Comparison of ENCODE assay signal across 9 cellular contexts in genomic region chr15:78103406-78104118, GRCh38. TPM values are rescaled to one million over a fixed set of nuclear protein-coding genes. Genes with fewer than 3 reads are reported as not detected.
DNase-seq lines count a peak whose midpoint lies in the region; ATAC-seq and TF ChIP-seq lines count a peak whose summit lies in the region.
"Had no signal": no experiment of that assay in that cellular context is flagged by ENCODE, and none has a peak within 500 bp of the region (broad histone marks: within the 10 kb centered on the region; RNA-seq: fewer than 3 reads in every experiment).

No MANE protein-coding gene starts in this region.

- H3K23ac ChIP-seq in neuronal stem cell (ENCODE audit: low read depth, low read length, poor library complexity): no peak overlapping the region

- intact Hi-C loops in uterus (cut with DNase I; ENCODE audit: low total_unique reads): no loop called here

- H3K18ac ChIP-seq in neuronal stem cell (ENCODE audit: low read length): no peak overlapping the region

- H3K27me3 ChIP-seq in KMS-11 (ENCODE audit: insufficient read depth, low read depth) (no peaks in the 10 kb centered on the region), neuronal stem cell (ENCODE audit: control insufficient read depth in 3 of 3, insufficient read depth in 3 of 3, low read depth in 1 of 3, low read length in 3 of 3) (no peaks in the 10 kb centered on the region), uterus (no peaks in the 10 kb centered on the region)

- H3K14ac ChIP-seq in neuronal stem cell (ENCODE audit: low read length): no peak overlapping the region

- no peaks in the 10 kb centered on the region for H3K79me2 ChIP-seq in KMS-11 (ENCODE audit: insufficient read depth, low read depth)

- peak overlapping the region; percentile 76 for H2AFZ ChIP-seq in KMS-11 (ENCODE audit: low read depth)
- no peak overlapping the region for H2AFZ ChIP-seq in neuronal stem cell (ENCODE audit: low read length)

- H3K9ac ChIP-seq in KMS-11: peak overlapping the region; percentile 27; the same call in 1 of the 2 replicates
- peak overlapping the region; percentile 25 for H3K9ac ChIP-seq in neuronal stem cell (ENCODE audit: low read depth, low read length, poor library complexity)

- peak overlapping the region; percentile 57; the same call in 1 of the 2 replicates for H3K4me2 ChIP-seq in KMS-11
- no peak overlapping the region for H3K4me2 ChIP-seq in neuronal stem cell (ENCODE audit: insufficient read depth, low read length, poor library complexity, severe bottlenecking)

- peaks cover 3% of the 10 kb centered on the region for H3K79me1 ChIP-seq in neuronal stem cell (ENCODE audit: low read depth, low read length)

- H3K9me3 ChIP-seq in neuronal stem cell (replicated peaks in 1 of 2; ENCODE audit: control insufficient read depth in 2 of 2, insufficient read depth in 1 of 2, low read depth in 1 of 2, low read length in 2 of 2) (no peaks in the 10 kb centered on the region), uterus (no peaks in the 10 kb centered on the region)

- no peaks in the 10 kb centered on the region for H3K36me3 ChIP-seq in KMS-11 (ENCODE audit: insufficient read depth)
- peaks cover 0 to 4% of the 10 kb centered on the region in 2 donors for H3K36me3 ChIP-seq in neuronal stem cell (replicated peaks in 1 of 2; ENCODE audit: control insufficient read depth in 2 of 2, insufficient read depth in 2 of 2, low read length in 2 of 2)
- H3K36me3 ChIP-seq in uterus: no peaks in the 10 kb centered on the region

- peak overlapping the region; percentile 35; the same call in 1 of the 2 replicates for H3K27ac ChIP-seq in KMS-11
- H3K27ac ChIP-seq in neuronal stem cell (replicated peaks; ENCODE audit: low read length): no peak overlapping the region
- H3K27ac ChIP-seq in uterus: no peak overlapping the region
- H3K27ac ChIP-seq: SK-N-MC had no signal

- H4K8ac ChIP-seq in neuronal stem cell (ENCODE audit: low read depth, low read length): no peak overlapping the region

- no peak overlapping the region for H3K4ac ChIP-seq in neuronal stem cell (ENCODE audit: low read length)

- H4K20me1 ChIP-seq in KMS-11 (ENCODE audit: insufficient read depth): no peaks in the 10 kb centered on the region

- DNase-seq in activated gamma-delta T cell treated with Interleukin-2 at 50 U/mL for 16 hours (peak; percentile 64), activated gamma-delta T cell (lab: John Stamatoyannopoulos, UW) (no peak), activated T-cell treated with anti-CD3 and anti-CD28 coated beads for 4 hours (peak; percentile 14), neuronal stem cell (ENCODE audit: low spot score) (no peak), NCI-H226 (no peak), uterus (no peak)

- no peak overlapping the region for H2BK12ac ChIP-seq in neuronal stem cell (ENCODE audit: low read length)

- no peak overlapping the region for H2BK120ac ChIP-seq in neuronal stem cell (ENCODE audit: low read depth, low read length)

- no CpG with 5 or more reads among the region's 12 CpGs for WGBS in neuronal stem cell (ENCODE audit: extremely low coverage in 2 of 2, insufficient read length in 2 of 2, insufficient replicate concordance in 1 of 2), 2 donors

- TF ChIP-seq CTCF in KMS-11 (conservative IDR thresholded peaks at IDR 0.05; ENCODE audit: low read depth, low read length) (no peak), uterus (IDR thresholded peaks at IDR 0.05) (no peak)

- H2BK15ac ChIP-seq in neuronal stem cell (ENCODE audit: low read length): no peak overlapping the region

- ATAC-seq in HG03439 (IDR thresholded peaks at IDR 0.05; ENCODE audit: unreplicated experiment): no peak

- H3K4me3 ChIP-seq in KMS-11 (IDR thresholded peaks at IDR 0.05; ENCODE audit: insufficient read depth, low read depth, low read length) (no peak overlapping the region), neuronal stem cell (ENCODE audit: low read length in 2 of 2) (no peak overlapping the region), uterus (no peak overlapping the region)
- H3K4me3 ChIP-seq: SK-N-MC had no signal

- H2AK5ac ChIP-seq in neuronal stem cell (ENCODE audit: low read depth, low read length): no peak overlapping the region

- no peak for TF ChIP-seq POLR2A in uterus (IDR thresholded peaks at IDR 0.05)

- H3K4me1 ChIP-seq in KMS-11 (ENCODE audit: low read depth, poor library complexity, severe bottlenecking): peaks cover 47% of the 10 kb centered on the region
- peaks cover 0 to 3% of the 10 kb centered on the region in 2 donors for H3K4me1 ChIP-seq in neuronal stem cell (ENCODE audit: control insufficient read depth in 2 of 2, insufficient read depth in 1 of 2, low read depth in 1 of 2, low read length in 2 of 2)
- no peaks in the 10 kb centered on the region for H3K4me1 ChIP-seq in uterus

- no peak overlapping the region for H2BK5ac ChIP-seq in neuronal stem cell (ENCODE audit: low read length)

- no peak overlapping the region for H4K91ac ChIP-seq in neuronal stem cell (ENCODE audit: low read depth, low read length, poor library complexity)

RNA-seq across cellular contexts. Expression of gene SH2D7, which starts 11.2 kb away (rescaled TPM):
- polyA plus RNA-seq in neuronal stem cell (2013, experiment 1 of 2): not detected
- polyA plus RNA-seq in neuronal stem cell (2013, experiment 2 of 2): not detected
- total RNA-seq in uterus: not detected

RNA-seq across cellular contexts. Expression of gene TBC1D2B, which starts 26.1 kb away (rescaled TPM):
- 8.2 TPM for polyA plus RNA-seq in neuronal stem cell (2013, experiment 1 of 2)
- 8.4 TPM for polyA plus RNA-seq in neuronal stem cell (2013, experiment 2 of 2)
- 10 to 100 TPM; 27.7 to 89.0 (median 57.9) TPM for total RNA-seq in uterus

RNA-seq across cellular contexts. Expression of gene CIB2, which starts 27.7 kb away (rescaled TPM):
- 47.7 TPM for polyA plus RNA-seq in neuronal stem cell (2013, experiment 1 of 2)
- polyA plus RNA-seq in neuronal stem cell (2013, experiment 2 of 2): 46.0 TPM
- 10 to 100 TPM in 2 of 4 donors, 1 to 10 TPM in 2; 4.4 to 11.3 (median 7.8) TPM for total RNA-seq in uterus

RNA-seq across cellular contexts. Expression of gene IDH3A, which starts 45.6 kb away (rescaled TPM):
- polyA plus RNA-seq in neuronal stem cell (2013, experiment 1 of 2): 8.8 TPM
- 7.7 TPM for polyA plus RNA-seq in neuronal stem cell (2013, experiment 2 of 2)
- 100 to 1,000 TPM in 1 of 4 donors, 10 to 100 TPM in 3; 60.1 to 118 (median 86.4) TPM for total RNA-seq in uterus

Comparison
In these comparisons a context has a peak if more than half of its experiments do, and no peak if none do; other contexts are left out.
1. DNase-seq: peak in activated gamma-delta T cell treated with Interleukin-2 at 50 U/mL for 16 hours (single experiment) and activated T-cell treated with anti-CD3 and anti-CD28 coated beads for 4 hours (single experiment); none in activated gamma-delta T cell (single experiment), neuronal stem cell (single experiment), NCI-H226 (single experiment) and uterus (0 of 2).